In genomic region chr3:8554725-8555621, GRCh38 we compare ENCODE assay signal across 8 cellular contexts. TPM values are rescaled to one million over a fixed set of nuclear protein-coding genes. Genes with fewer than 3 reads are reported as not detected.
DNase-seq lines count a peak whose midpoint lies in the region; ATAC-seq, FAIRE-seq and TF ChIP-seq lines count a peak whose summit lies in the region.

No MANE protein-coding gene starts in this region.

- no peaks in the 10 kb centered on the region for H3K9me3 ChIP-seq in lung (ENCODE audit: control insufficient read depth in 2 of 2, insufficient read depth in 1 of 2, low read length in 1 of 2)

- 72 to 81% methylated on average over 19 of the region's 19 CpGs for WGBS in lung, 2 donors

- H3K4me1 ChIP-seq in lung (ENCODE audit: control insufficient read depth in 2 of 2, insufficient read depth in 2 of 2, low read length in 2 of 2), result peaks cover 4 to 9% of the 10 kb centered on the region in 2 donors

- H3K36me3 ChIP-seq in lung (ENCODE audit: control insufficient read depth in 2 of 2, insufficient read depth in 2 of 2, low read length in 2 of 2), result peaks cover 4 to 7% of the 10 kb centered on the region in 2 donors

- H3K27ac ChIP-seq in coronary artery (peak overlapping the region; percentile 83 to 88), lung (ENCODE audit: low read depth in 1 of 2, low read length in 1 of 2) (peak overlapping the region in 1 of 2 donors; percentile 66)

- peak; percentile 35 for DNase-seq in NCI-H2171 treated with DMSO at 0.1 percent for 48 hours (lab: John Stamatoyannopoulos, UW)
- no peak for DNase-seq in NCI-H2171 (lab: John Stamatoyannopoulos, UW)
- peak; percentile 82 for DNase-seq in coronary artery (ENCODE audit: low spot score)
- DNase-seq in lung (ENCODE audit: low spot score), result peak; percentile 31
- DNase-seq in urothelium cell line (ENCODE audit: low spot score), result peak; percentile 67
- no peak for DNase-seq in NCI-H748 treated with DMSO at 0.1 percent for 48 hours (lab: John Stamatoyannopoulos, UW)
- no peak for DNase-seq in activated gamma-delta T cell (lab: John Stamatoyannopoulos, UW)

- FAIRE-seq in urothelium cell line (lab: Jason Lieb, UNC), result no peak

- peak overlapping the region; percentile 40 for H3K4me3 ChIP-seq in coronary artery
- H3K4me3 ChIP-seq in lung, result no peak overlapping the region

- no peaks in the 10 kb centered on the region for H3K27me3 ChIP-seq in lung (ENCODE audit: control insufficient read depth, insufficient read depth)

- no peak for TF ChIP-seq CTCF in coronary artery (IDR thresholded peaks at IDR 0.05)
- TF ChIP-seq CTCF in lung (IDR thresholded peaks at IDR 0.05; ENCODE audit: control extremely low read depth, extremely low read depth), result no peak

- ATAC-seq in lung (ENCODE audit: insufficient read depth, low FRiP score), result no peak
- no peak for ATAC-seq in GM18870 (IDR thresholded peaks at IDR 0.05; ENCODE audit: unreplicated experiment)

RNA-seq across cellular contexts. Expression of gene LMCD1, which starts 53.4 kb away (rescaled TPM):
- total RNA-seq in lung, result 100 to 1,000 TPM in 1 of 2 donors, 10 to 100 TPM in 1; 95.7 to 101 TPM
- polyA plus RNA-seq in lung, result 100 to 1,000 TPM in 1 of 2 donors, 10 to 100 TPM in 1; 33.6 to 179 TPM

Comparison
In these comparisons a context has a peak if more than half of its experiments do, and no peak if none do; other contexts are left out.
1. DNase-seq: peak in NCI-H2171 treated with DMSO at 0.1 percent for 48 hours (single experiment), coronary artery (single experiment), lung (single experiment) and urothelium cell line (single experiment); none in NCI-H2171 (single experiment), NCI-H748 treated with DMSO at 0.1 percent for 48 hours (single experiment) and activated gamma-delta T cell (single experiment).